ENCODE assay signal across 8 cellular contexts in genomic region chr17:58513913-58514794, GRCh38. TPM values are rescaled to one million over a fixed set of nuclear protein-coding genes. Genes with fewer than 3 reads are reported as not detected.
A peak's percentile ranks its signal among the peaks of the same experiment; 100 is the strongest.
DNase-seq lines count a peak whose midpoint lies in the region; ATAC-seq and TF ChIP-seq lines count a peak whose summit lies in the region.

MTMR4 (minus strand) TSS chr17:58514638; CDS start chr17:58514407, 231 bp downstream.

- no peaks in the 10 kb centered on the region for H3K9me3 ChIP-seq in CD4-positive, alpha-beta T cell (ENCODE audit: control insufficient read depth, low read length)

- H3K9me3 Mint-ChIP-seq in CD4-positive, alpha-beta T cell: no peaks in the 10 kb centered on the region

- H3K4me3 Mint-ChIP-seq in CD4-positive, alpha-beta T cell: peak within 1 kb of the TSS; percentile 90

- peaks cover 60% of the 10 kb centered on the region for H3K4me1 Mint-ChIP-seq in CD4-positive, alpha-beta T cell (ENCODE audit: low read depth)

- H3K27ac ChIP-seq in CD4-positive, alpha-beta T cell (ENCODE audit: low read depth, low read length): no peak within 1 kb of the TSS
- peak within 1 kb of the TSS; percentile 77 for H3K27ac ChIP-seq in cingulate gyrus (ENCODE audit: low read depth, low read length)

- intact Hi-C loops in CD4-positive, alpha-beta T cell (cut with DNase I, micrococcal nuclease): loop anchor here (2.0 to 10.0 kb wide), 7 partner anchors 161 to 1881 kb away; partner anchors contain the start of genes C17orf67 (in 1 of the 2), DGKE (in 1 of the 2), DYNLL2 (in 1 of the 2) and SRSF1 (in 1 of the 2)

- POLR2A ChIA-PET in CD4-positive, alpha-beta T cell (lab: Charles Lee): interaction anchor here (1.1 to 2.9 kb wide), 7 partner anchors 9 to 593 kb away, joined by 3 to 8 read pairs (median 4); partner anchors contain the start of gene TRIM37

- DNase-seq in CD4-positive, alpha-beta T cell: peak; percentile 46 to 76 (median 67)
- peak; percentile 63 for DNase-seq in NCI-H460 (ENCODE audit: extremely low read depth, low read depth)
- peak; percentile 66 to 73 for DNase-seq in activated CD4-positive, alpha-beta T cell treated with anti-CD3 and anti-CD28 coated beads for 4 hours
- peak; percentile 80 for DNase-seq in kidney tubule cell (ENCODE audit: low spot score)
- peak; percentile 63 to 65 for DNase-seq in stimulated activated CD4-positive, alpha-beta T cell treated with anti-CD3 and anti-CD28 coated beads, Interleukin-15, amount 100 ng/mL, for 48 hours (ENCODE audit: low read depth in 2 of 2)

- H3K36me3 Mint-ChIP-seq in CD4-positive, alpha-beta T cell (ENCODE audit: low read depth): peaks cover 68% of the 10 kb centered on the region

- H3K27ac Mint-ChIP-seq in CD4-positive, alpha-beta T cell: peak within 1 kb of the TSS; percentile 85

- H3K27me3 Mint-ChIP-seq in CD4-positive, alpha-beta T cell: no peaks in the 10 kb centered on the region

- ATAC-seq in CD4-positive, alpha-beta T cell (ENCODE audit: poor library complexity): peak; percentile 10
- ATAC-seq in HG02610 (IDR thresholded peaks at IDR 0.05; ENCODE audit: unreplicated experiment) (peak; percentile 24), HG02571 (IDR thresholded peaks at IDR 0.05; ENCODE audit: unreplicated experiment) (no peak)

- no peak for TF ChIP-seq CTCF in CD4-positive, alpha-beta T cell (IDR thresholded peaks at IDR 0.05)

- H3K27me3 ChIP-seq in CD4-positive, alpha-beta T cell (ENCODE audit: control insufficient read depth, insufficient read depth, low read length): no peaks in the 10 kb centered on the region

- CTCF ChIA-PET in CD4-positive, alpha-beta T cell (lab: Charles Lee): interaction anchor here (1.4 kb wide), 1 partner anchor 26 kb away, joined by 4 read pairs; no protein-coding TSS in a partner anchor

RNA-seq across cellular contexts. Expression of gene MTMR4, which starts in this region (rescaled TPM):
- total RNA-seq in CD4-positive, alpha-beta T cell: 10 to 100 TPM; 28.8 to 30.0 TPM
- 25.5 and 26.1 TPM in 2 replicates for total RNA-seq in NCI-H460 (2014; rRNA removed; shearing (Covaris generic))
- 38.1 and 82.2 TPM in 2 replicates for polyA plus RNA-seq in NCI-H460 (2014; cell fraction: nucleus; rRNA removed)
